In the genomic region with DNA sequence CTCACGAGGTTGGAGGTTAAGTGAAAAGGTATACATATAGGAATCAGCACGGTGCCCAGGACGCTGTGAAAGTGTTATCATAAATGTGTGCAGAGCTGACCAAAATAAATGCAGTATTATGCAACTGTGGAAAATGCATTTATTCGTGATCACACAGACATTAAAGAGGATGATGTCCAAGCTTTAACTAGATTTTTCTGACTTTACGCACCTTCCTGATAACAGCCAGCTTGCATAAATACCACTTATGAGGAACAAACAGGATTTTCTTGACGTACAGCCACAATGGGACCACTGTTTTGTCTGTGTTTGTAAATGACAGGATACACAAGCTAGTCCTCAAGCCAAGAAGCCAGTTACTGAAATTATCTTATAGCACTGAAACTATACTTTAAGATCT, we compare ENCODE assay signal across 19 cellular contexts.
DNase-seq lines count a peak whose midpoint lies in the region; ATAC-seq, FAIRE-seq and TF ChIP-seq lines count a peak whose summit lies in the region.
"Had no signal": no experiment of that assay in that cellular context is flagged by ENCODE, and none has a peak within 500 bp of the region (broad histone marks: within the 10 kb centered on the region; RNA-seq: fewer than 3 reads in every experiment).

No MANE protein-coding gene starts in this region.

- no peaks in the 10 kb centered on the region for H3K36me3 Mint-ChIP-seq in WTC11
- H3K36me3 Mint-ChIP-seq in endothelial cell (ENCODE audit: low read depth, unreplicated experiment) = no peaks in the 10 kb centered on the region

- no peak for FAIRE-seq in small intestine (lab: Jason Lieb, UNC)
- FAIRE-seq: GM12892, GM18507, H54 had no signal

- 22 to 38% (median 33%) methylated on average over 6 of the region's 6 CpGs for WGBS in small intestine, 3 donors

- H3K9me3 Mint-ChIP-seq in WTC11 (peaks cover 3% of the 10 kb centered on the region; the same call in 1 of the 2 replicates), endothelial cell (ENCODE audit: unreplicated experiment) (no peaks in the 10 kb centered on the region)

- CTCF ChIA-PET in WTC11 (lab: Charles Lee) = no interaction called here

- H3K4me1 Mint-ChIP-seq in WTC11 (peaks cover 36% of the 10 kb centered on the region), endothelial cell (ENCODE audit: unreplicated experiment) (no peaks in the 10 kb centered on the region)
- H3K4me1 Mint-ChIP-seq: B cell had no signal

- DNase-seq in DMS53 (lab: John Stamatoyannopoulos, UW) (peak; percentile 55), DMS53 treated with DMSO at 0.1 percent for 48 hours (lab: John Stamatoyannopoulos, UW; ENCODE audit: unreplicated experiment) (no peak), WTC11 (ENCODE audit: low spot score) (no peak), small intestine (no peak), endothelial cell (ENCODE audit: low spot score) (no peak), GM10266 (ENCODE audit: extremely low spot score) (no peak), Ammon's horn (ENCODE audit: low spot score) (no peak)
- DNase-seq: 8988T, EL, IMR-90, NCI-H187 treated with DMSO at 0.1 percent for 48 hours, NCI-H2171 treated with DMSO at 0.1 percent for 48 hours, NCI-H446, Right ventricle myocardium superior had no signal

- H3K36me3 ChIP-seq in iPS-20b (ENCODE audit: insufficient read depth, low read depth, low read length) (no peaks in the 10 kb centered on the region), small intestine (ENCODE audit: control insufficient read depth in 2 of 2, insufficient read depth in 2 of 2, low read length in 2 of 2) (no peaks in the 10 kb centered on the region)

- H3K4me3 ChIP-seq in iPS-20b (ENCODE audit: low read length) (0 out of 2 replicates have a peak overlapping the region, but pooled peaks have one; percentile 13), small intestine (ENCODE audit: low read depth in 1 of 2, low read length in 2 of 2) (no peak overlapping the region)

- TF ChIP-seq CTCF in WTC11 (IDR thresholded peaks at IDR 0.05) (no peak), endothelial cell (IDR thresholded peaks at IDR 0.05; ENCODE audit: unreplicated experiment) (no peak), GM10266 (IDR thresholded peaks at IDR 0.05; ENCODE audit: control insufficient read depth, insufficient read depth, low read depth, missing control alignments) (no peak)

- H3K27ac ChIP-seq in iPS-20b (ENCODE audit: low read length) (no peak overlapping the region), small intestine (ENCODE audit: low read depth in 1 of 2, low read length in 1 of 2) (peak overlapping the region; percentile 34 to 46)

- H3K9me3 ChIP-seq in iPS-20b (ENCODE audit: insufficient read depth, low read depth, low read length) (no peaks in the 10 kb centered on the region), small intestine (ENCODE audit: control insufficient read depth, low read depth) (no peaks in the 10 kb centered on the region)

- H3K27ac Mint-ChIP-seq in WTC11 (peak overlapping the region; percentile 64; the same call in 1 of the 2 replicates), endothelial cell (ENCODE audit: unreplicated experiment) (no peak overlapping the region)
- H3K27ac Mint-ChIP-seq: B cell had no signal

- H3K27me3 ChIP-seq in iPS-20b (ENCODE audit: insufficient read depth, low read length) (no peaks in the 10 kb centered on the region), small intestine (ENCODE audit: control insufficient read depth in 2 of 2, insufficient read depth in 2 of 2, low read length in 2 of 2) (no peaks in the 10 kb centered on the region)

- ATAC-seq in WTC11 = no peak

- no peak overlapping the region for H3K9ac ChIP-seq in iPS-20b (ENCODE audit: low read depth, low read length)

- POLR2A ChIA-PET in WTC11 (lab: Charles Lee) = interaction anchor here (1.1 kb wide), 1 partner anchor 307 kb away, joined by 3 read pairs; no protein-coding TSS in a partner anchor

- H3K27me3 Mint-ChIP-seq in WTC11 (ENCODE audit: low read depth) = no peaks in the 10 kb centered on the region
- no peaks in the 10 kb centered on the region for H3K27me3 Mint-ChIP-seq in endothelial cell (ENCODE audit: unreplicated experiment)
- H3K27me3 Mint-ChIP-seq: B cell had no signal

- H3K4me3 Mint-ChIP-seq in WTC11 (no peak overlapping the region), endothelial cell (ENCODE audit: unreplicated experiment) (no peak overlapping the region)
- H3K4me3 Mint-ChIP-seq: B cell had no signal

- H3K4me1 ChIP-seq in iPS-20b (ENCODE audit: insufficient read depth, low read length) (peaks cover 10% of the 10 kb centered on the region), small intestine (ENCODE audit: control insufficient read depth in 2 of 2, insufficient read depth in 1 of 2, low read depth in 1 of 2, low read length in 1 of 2) (peaks cover 15 to 17% of the 10 kb centered on the region in 2 donors)

TF ChIP-seq in WTC11, 78 proteins besides CTCF, POLR2A, EP300 and RAD21:
- TF ChIP-seq HMGA2 (CRISPR knock-in tag; IDR thresholded peaks at IDR 0.05) (no peak), JAZF1 (CRISPR knock-in tag; IDR thresholded peaks at IDR 0.05) (no peak), ZNF396 (CRISPR knock-in tag; IDR thresholded peaks at IDR 0.05; ENCODE audit: borderline replicate concordance) (no peak)
